33 cellular contexts compared by ENCODE assay signal in genomic region chr10:69418052-69418752, GRCh38. TPM values are rescaled to one million over a fixed set of nuclear protein-coding genes. Genes with fewer than 3 reads are reported as not detected.
A peak's percentile ranks its signal among the peaks of the same experiment; 100 is the strongest.
DNase-seq lines count a peak whose midpoint lies in the region; ATAC-seq and TF ChIP-seq lines count a peak whose summit lies in the region.
"Had no signal": no experiment of that assay in that cellular context is flagged by ENCODE, and none has a peak within 500 bp of the region (broad histone marks: within the 10 kb centered on the region; RNA-seq: fewer than 3 reads in every experiment).

No MANE protein-coding gene starts in this region.

- peak overlapping the region; percentile 8 for H3K4me3 Mint-ChIP-seq in Caco-2 (ENCODE audit: unreplicated experiment)
- H3K4me3 Mint-ChIP-seq: activated CD4-positive, alpha-beta T cell treated with anti-CD3 and anti-CD28 coated beads, Interleukin-2, amount 10 ng/mL, durations not matched to agents 7 days and 5 days; activated T-cell treated with anti-CD3 and anti-CD28 coated beads, Interleukin-2, amount 50 U/mL, for 24 hours; B cell; CD8-positive, alpha-beta T cell; central memory CD8-positive, alpha-beta T cell; natural killer cell treated with Interleukin-12 subunit alpha and Interleukin-12 subunit beta and Interleukin-15 and Interleukin-18, amount 100 ng/mL, for 72 hours; stimulated activated memory B cell treated with anti-CD40 and anti-IgM and Interleukin-4, amounts not matched to agents 10 μg/mL and 1 μg/mL and 100 μg/mL, for 72 hours; T-helper 2 cell treated with Interferon-gamma antibody and Interleukin-4, amounts not matched to agents 5 μg/mL and 100 μg/mL, for 36 hours had no signal

- POLR2A ChIA-PET in Caco-2 (lab: Charles Lee), result interaction anchor here (1.6 kb wide), 1 partner anchor 10 kb away, joined by 4 read pairs; no protein-coding TSS in a partner anchor

- no peaks in the 10 kb centered on the region for H3K36me3 Mint-ChIP-seq in Caco-2 (ENCODE audit: insufficient read depth, unreplicated experiment)
- H3K36me3 Mint-ChIP-seq: CD8-positive, alpha-beta T cell; natural killer cell treated with Interleukin-12 subunit alpha and Interleukin-12 subunit beta and Interleukin-15 and Interleukin-18, amount 100 ng/mL, for 72 hours; stimulated activated memory B cell treated with anti-CD40 and anti-IgM and Interleukin-4, amounts not matched to agents 10 μg/mL and 1 μg/mL and 100 μg/mL, for 72 hours had no signal

- no peak overlapping the region for H2AFZ ChIP-seq in mammary epithelial cell (ENCODE audit: low read depth, low read length)

- H3K4me3 ChIP-seq in Caco-2 (ENCODE audit: low read depth, low read length), result no peak overlapping the region
- no peak overlapping the region for H3K4me3 ChIP-seq in NT2/D1 (ENCODE audit: insufficient read length, low read depth)
- no peak overlapping the region for H3K4me3 ChIP-seq in spleen
- no peak overlapping the region for H3K4me3 ChIP-seq in mammary epithelial cell (replicated peaks in 1 of 3; ENCODE audit: insufficient read depth in 1 of 3, low read depth in 2 of 3, low read length in 3 of 3)
- H3K4me3 ChIP-seq: ovary, right atrium auricular region, testis had no signal

- H3K27me3 Mint-ChIP-seq in Caco-2 (ENCODE audit: insufficient read depth, unreplicated experiment), result no peaks in the 10 kb centered on the region
- H3K27me3 Mint-ChIP-seq: activated CD4-positive, alpha-beta T cell treated with anti-CD3 and anti-CD28 coated beads, Interleukin-2, amount 10 ng/mL, durations not matched to agents 7 days and 5 days; activated T-cell treated with anti-CD3 and anti-CD28 coated beads, Interleukin-2, amount 50 U/mL, for 24 hours had no signal

- in situ Hi-C loops in mammary epithelial cell (cut with MboI; ENCODE audit: low sequenced_read_pairs in 2 of 2), result loop anchor here (10.0 to 25.0 kb wide), 2 partner anchors 217 to 431 kb away; partner anchors contain the start of genes FAM241B (in 1 of the 2) and KIFBP (in 1 of the 2)

- no peaks in the 10 kb centered on the region for H3K79me2 ChIP-seq in mammary epithelial cell (ENCODE audit: insufficient read depth, low read length)

- peak; percentile 75 for ATAC-seq in left colon
- no peak for ATAC-seq in GM18907 (IDR thresholded peaks at IDR 0.05; ENCODE audit: unreplicated experiment)
- no peak for ATAC-seq in HG02970 (IDR thresholded peaks at IDR 0.05; ENCODE audit: low FRiP score, unreplicated experiment)
- ATAC-seq: CD8-positive, alpha-beta T cell; left ventricle myocardium superior; natural killer cell treated with Interleukin-12 subunit alpha and Interleukin-12 subunit beta and Interleukin-15 and Interleukin-18, amount 100 ng/mL, for 72 hours; SK-N-SH treated with all-trans-retinoic acid at 6 μM for 48 hours; stimulated activated memory B cell treated with anti-CD40 and anti-IgM and Interleukin-4, amounts not matched to agents 10 μg/mL and 1 μg/mL and 100 μg/mL, for 72 hours had no signal

- CTCF ChIA-PET in Caco-2 (lab: Charles Lee), result interaction anchor here (0.6 to 3.3 kb wide), 3 partner anchors 10 to 214 kb away, joined by 3 to 25 read pairs (median 3); no protein-coding TSS in a partner anchor
- CTCF ChIA-PET in mammary epithelial cell (lab: Charles Lee; ENCODE audit: low non-redundant PET), result no interaction called here

- no peak overlapping the region for H3K4me2 ChIP-seq in mammary epithelial cell (ENCODE audit: insufficient read depth, low read depth, low read length)

- peaks cover 23% of the 10 kb centered on the region for H3K4me1 ChIP-seq in Caco-2
- peaks cover 4% of the 10 kb centered on the region for H3K4me1 ChIP-seq in NT2/D1 (ENCODE audit: insufficient read depth, insufficient read length)
- H3K4me1 ChIP-seq in spleen, result peaks cover 0 to 4% (median 3%) of the 10 kb centered on the region in 6 donors
- no peaks in the 10 kb centered on the region for H3K4me1 ChIP-seq in mammary epithelial cell (ENCODE audit: insufficient read depth, low read length)
- H3K4me1 ChIP-seq: testis had no signal

- no peaks in the 10 kb centered on the region for H4K20me1 ChIP-seq in mammary epithelial cell (ENCODE audit: insufficient read depth, low read length)

- H3K9ac ChIP-seq in NT2/D1 (ENCODE audit: insufficient read length, low read depth), result peak overlapping the region; percentile 3
- H3K9ac ChIP-seq in mammary epithelial cell (ENCODE audit: insufficient read depth, low read length), result no peak overlapping the region

- BruUV-seq in Caco-2 (replicated peaks; lab: Mats Ljungman, UMichigan) (no TSS peak), mammary epithelial cell (replicated peaks; lab: Mats Ljungman, UMichigan) (no TSS peak)

- intact Hi-C loops in Caco-2 (cut with micrococcal nuclease; ENCODE audit: unreplicated experiment) (loop anchor here (1.0 kb wide), 1 partner anchor 9 kb away; no protein-coding TSS in a partner anchor), left colon (cut with DNase I, micrococcal nuclease) (loop anchor here in 1 of 2 donors (5.0 kb wide), 1 partner anchor 79 kb away; no protein-coding TSS in a partner anchor), spleen (cut with DNase I; ENCODE audit: low total_unique reads) (no loop called here), mammary epithelial cell (cut with micrococcal nuclease) (no loop called here)

- no peaks in the 10 kb centered on the region for H3K27me3 ChIP-seq in Caco-2 (replicated peaks; ENCODE audit: control insufficient read depth, insufficient read depth, low read length)
- no peaks in the 10 kb centered on the region for H3K27me3 ChIP-seq in NT2/D1 (ENCODE audit: insufficient read depth, insufficient read length)
- H3K27me3 ChIP-seq in spleen (replicated peaks in 1 of 7), result no peaks in the 10 kb centered on the region
- H3K27me3 ChIP-seq in mammary epithelial cell (ENCODE audit: insufficient read depth, low read length), result no peaks in the 10 kb centered on the region
- H3K27me3 ChIP-seq: ovary, right atrium auricular region, testis, vagina had no signal

- peak overlapping the region; percentile 67 for H3K27ac Mint-ChIP-seq in Caco-2 (ENCODE audit: unreplicated experiment)
- H3K27ac Mint-ChIP-seq: activated CD4-positive, alpha-beta T cell treated with anti-CD3 and anti-CD28 coated beads, Interleukin-2, amount 10 ng/mL, durations not matched to agents 7 days and 5 days; activated T-cell treated with anti-CD3 and anti-CD28 coated beads, Interleukin-2, amount 50 U/mL, for 24 hours; B cell; CD8-positive, alpha-beta T cell; natural killer cell treated with Interleukin-12 subunit alpha and Interleukin-12 subunit beta and Interleukin-15 and Interleukin-18, amount 100 ng/mL, for 72 hours; stimulated activated memory B cell treated with anti-CD40 and anti-IgM and Interleukin-4, amounts not matched to agents 10 μg/mL and 1 μg/mL and 100 μg/mL, for 72 hours; T-helper 2 cell treated with Interferon-gamma antibody and Interleukin-4, amounts not matched to agents 5 μg/mL and 100 μg/mL, for 36 hours had no signal

- TF ChIP-seq CTCF in Caco-2 (IDR thresholded peaks at IDR 0.05; ENCODE audit: insufficient read depth in 1 of 2, low read depth in 1 of 2, low read length in 1 of 2, severe bottlenecking in 1 of 2, unreplicated experiment in 1 of 2), result no peak
- TF ChIP-seq CTCF in spleen (IDR thresholded peaks at IDR 0.05 in 8 of 11, conservative IDR thresholded peaks at IDR 0.05 in 3 of 11), result no peak
- no peak for TF ChIP-seq CTCF in mammary epithelial cell (conservative IDR thresholded peaks at IDR 0.05 in 1 of 2, IDR thresholded peaks at IDR 0.05 in 1 of 2; ENCODE audit: extremely low read depth in 1 of 2, insufficient read depth in 1 of 2, low read depth in 1 of 2, low read length in 2 of 2)

- H3K9me3 ChIP-seq in Caco-2, result no peaks in the 10 kb centered on the region
- no peaks in the 10 kb centered on the region for H3K9me3 ChIP-seq in NT2/D1 (ENCODE audit: insufficient read depth, low read length)
- H3K9me3 ChIP-seq in spleen, result no peaks in the 10 kb centered on the region
- H3K9me3 ChIP-seq in mammary epithelial cell (replicated peaks; ENCODE audit: insufficient read depth, low read length), result no peaks in the 10 kb centered on the region
- H3K9me3 ChIP-seq: ovary, right atrium auricular region, testis, vagina had no signal

- TF ChIP-seq POLR2A in spleen (IDR thresholded peaks at IDR 0.05), result no peak

- H3K27ac ChIP-seq in spleen (no peak overlapping the region), mammary epithelial cell (ENCODE audit: insufficient read depth, low read depth, low read length) (no peak overlapping the region)
- H3K27ac ChIP-seq: ovary, right atrium auricular region, testis, vagina, VCaP had no signal

- DNase-seq in Caco-2, result peak; percentile 57 to 75
- DNase-seq in NT2/D1 (ENCODE audit: low read depth, low spot score), result no peak
- DNase-seq in left colon, result peak in 1 of 2 donors; percentile 49
- DNase-seq in spleen, result peak; percentile 56
- DNase-seq in NCI-H2227 treated with DMSO at 0.1 percent for 48 hours (lab: John Stamatoyannopoulos, UW), result no peak
- no peak for DNase-seq in mammary epithelial cell
- DNase-seq: activated CD4-positive, alpha-beta T cell treated with anti-CD3 and anti-CD28 coated beads, Interleukin-2, amount 10 ng/mL, durations not matched to agents 7 days and 5 days; activated gamma-delta T cell; activated T-cell treated with anti-CD3 and anti-CD28 coated beads, Interleukin-2, amount 50 U/mL, for 24 hours; CD8-positive, alpha-beta T cell; dermis blood vessel endothelial cell; HCEC 1CT; hypothalamus; Karpas-422; left ventricle myocardium superior; NCI-H1436 treated with DMSO at 0.1 percent for 48 hours; ovary; stimulated activated CD4-positive, alpha-beta T cell treated with anti-CD3 and anti-CD28 coated beads, Interleukin-12 subunit alpha, Interleukin-12 subunit beta, amount 100 ng/mL, for 4 hours; stimulated activated CD4-positive, alpha-beta T cell treated with anti-CD3 and anti-CD28 coated beads, Interleukin-4, amount 100 ng/mL, for 1 hour; testis had no signal

- no peaks in the 10 kb centered on the region for H3K9me3 Mint-ChIP-seq in Caco-2 (ENCODE audit: unreplicated experiment)
- H3K9me3 Mint-ChIP-seq: activated CD4-positive, alpha-beta T cell treated with anti-CD3 and anti-CD28 coated beads, Interleukin-2, amount 10 ng/mL, durations not matched to agents 7 days and 5 days; activated T-cell treated with anti-CD3 and anti-CD28 coated beads, Interleukin-2, amount 50 U/mL, for 24 hours; CD8-positive, alpha-beta T cell; central memory CD8-positive, alpha-beta T cell; natural killer cell treated with Interleukin-12 subunit alpha and Interleukin-12 subunit beta and Interleukin-15 and Interleukin-18, amount 100 ng/mL, for 72 hours; stimulated activated memory B cell treated with anti-CD40 and anti-IgM and Interleukin-4, amounts not matched to agents 10 μg/mL and 1 μg/mL and 100 μg/mL, for 72 hours; T-helper 2 cell treated with Interferon-gamma antibody and Interleukin-4, amounts not matched to agents 5 μg/mL and 100 μg/mL, for 36 hours had no signal

- dilution Hi-C loops in mammary epithelial cell (cut with HindIII; ENCODE audit: low sequenced_read_pairs), result no loop called here

- WGBS in spleen, 5 donors, result 71 to 91% (median 83%) methylated on average over 7 to 8 of the region's 8 CpGs
- WGBS in mammary epithelial cell (ENCODE audit: low coverage, missing lambda C conversion rate), result 76% methylated on average over 8 of the region's 8 CpGs

- H3K36me3 ChIP-seq in Caco-2 (ENCODE audit: control insufficient read depth, insufficient read depth, low read length) (no peaks in the 10 kb centered on the region), NT2/D1 (ENCODE audit: insufficient read depth, insufficient read length, low read length) (no peaks in the 10 kb centered on the region), spleen (no peaks in the 10 kb centered on the region), mammary epithelial cell (ENCODE audit: insufficient read depth, low read length) (no peaks in the 10 kb centered on the region)
- H3K36me3 ChIP-seq: ovary, right atrium auricular region, vagina had no signal

- H3K4me1 Mint-ChIP-seq in Caco-2 (ENCODE audit: low read depth, unreplicated experiment), result peaks cover 12% of the 10 kb centered on the region
- H3K4me1 Mint-ChIP-seq: central memory CD8-positive, alpha-beta T cell had no signal

RNA-seq across cellular contexts. Expression of gene TACR2, which starts 1.5 kb away (rescaled TPM):
- total RNA-seq in Caco-2 (2022) (0.57 and 0.60 TPM in 2 replicates), left colon (10 to 100 TPM in 1 of 2 donors, under 1 TPM in 1; 0.61 to 26.8 TPM), spleen (under 1 TPM in 3 of 7 donors, not detected in 4; 0.25 to 0.52 (median 0.34) TPM), mammary epithelial cell (not detected)
- polyA plus RNA-seq in spleen (under 1 TPM; 0.15 to 0.36 (median 0.26) TPM), mammary epithelial cell (0.08 TPM)
- not detected for polyA minus RNA-seq in mammary epithelial cell
- total RNA-seq: activated CD4-positive, alpha-beta T cell treated with anti-CD3 and anti-CD28 coated beads, Interleukin-2, amount 10 ng/mL, durations not matched to agents 7 days and 5 days; B cell; CD8-positive, alpha-beta T cell; left ventricle myocardium superior; natural killer cell treated with Interleukin-12 subunit alpha and Interleukin-12 subunit beta and Interleukin-15 and Interleukin-18, amount 100 ng/mL, for 72 hours; NCI-H460; OCI-LY7 had no signal

RNA-seq across cellular contexts. Expression of gene TSPAN15, which starts 33.1 kb away (rescaled TPM):
- total RNA-seq in Caco-2 (2022), result 86.5 and 89.0 TPM in 2 replicates
- total RNA-seq in left colon, result 100 to 1,000 TPM; 142 to 145 TPM
- total RNA-seq in spleen, result 10 to 100 TPM; 23.8 to 68.4 (median 50.0) TPM
- 10 to 100 TPM; 13.5 to 28.2 (median 14.5) TPM for polyA plus RNA-seq in spleen
- total RNA-seq in mammary epithelial cell, result 1 to 10 TPM in 1 of 2 donors, under 1 TPM in 1; 0.64 to 1.5 TPM
- 1.8 TPM for polyA plus RNA-seq in mammary epithelial cell
- not detected for polyA minus RNA-seq in mammary epithelial cell

Comparison
In these comparisons a context has a peak if more than half of its experiments do, and no peak if none do; other contexts are left out.
1. DNase-seq: peak in Caco-2 (2 of 2) and spleen (single experiment); none in NT2/D1 (single experiment), NCI-H2227 treated with DMSO at 0.1 percent for 48 hours (single experiment) and mammary epithelial cell (single experiment).
2. RNA of gene TSPAN15, which starts 33.1 kb away (total RNA-seq): 142 to 145 TPM in left colon, 86.5 to 89.0 TPM in Caco-2 and 23.8 to 68.4 TPM in spleen; 0.64 to 1.5 TPM in mammary epithelial cell; every median in the first group is over 4 times any median in the second.